Comparison of ENCODE assay signal across 8 cellular contexts in the genomic region with DNA sequence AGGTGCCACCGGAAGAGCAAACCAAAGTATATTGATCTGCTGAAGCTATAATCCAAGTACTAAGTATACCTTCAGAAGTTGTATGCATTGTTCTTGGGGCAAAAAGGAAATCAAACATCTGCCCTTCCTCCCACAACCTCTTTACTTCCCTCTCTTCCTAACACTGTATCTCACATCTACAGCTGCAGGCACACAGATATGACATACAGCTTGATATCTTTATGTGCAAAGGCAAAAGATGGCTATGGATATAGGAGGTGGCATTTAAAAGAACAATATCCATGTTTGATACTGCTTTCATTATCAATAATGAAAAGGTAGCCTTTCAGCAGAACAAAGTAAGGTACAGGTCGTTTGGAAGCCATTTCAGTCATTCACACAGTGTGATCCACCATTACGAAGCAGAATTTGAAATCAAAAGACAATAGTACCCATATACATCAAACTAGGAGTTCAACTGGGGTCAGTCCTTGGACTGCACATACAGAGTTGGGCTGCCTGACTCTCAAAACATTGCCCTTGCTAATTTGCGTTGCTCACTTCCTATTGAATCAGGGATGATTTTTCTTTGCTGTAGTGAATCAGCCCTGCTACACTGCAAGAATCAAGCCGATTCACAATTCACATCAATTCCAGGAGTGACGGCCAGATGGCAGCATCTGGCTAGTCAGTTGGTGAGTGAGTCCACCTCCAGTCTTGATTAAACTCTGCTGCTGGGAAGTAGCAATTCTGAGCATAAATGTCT. TPM values are rescaled to one million over a fixed set of nuclear protein-coding genes. Genes with fewer than 3 reads are reported as not detected.
DNase-seq lines count a peak whose midpoint lies in the region; ATAC-seq and TF ChIP-seq lines count a peak whose summit lies in the region.

No MANE protein-coding gene starts in this region.

- WGBS in psoas muscle, 3 donors, result 35 to 37% (median 35%) methylated on average over 6 of the region's 6 CpGs

- H3K27me3 ChIP-seq in cardiac muscle cell, result no peaks in the 10 kb centered on the region
- no peaks in the 10 kb centered on the region for H3K27me3 ChIP-seq in psoas muscle (ENCODE audit: insufficient read depth in 3 of 3, low read length in 2 of 3)

- ATAC-seq in SK-N-SH treated with all-trans-retinoic acid at 6 μM for 48 hours (peak; percentile 96), psoas muscle (peak; percentile 49 to 84 (median 67)), HG03139 (IDR thresholded peaks at IDR 0.05; ENCODE audit: unreplicated experiment) (no peak), GM21447 (IDR thresholded peaks at IDR 0.05; ENCODE audit: unreplicated experiment) (no peak)

- intact Hi-C loops in psoas muscle (cut with DNase I), result loop anchor here (1.0 to 10.0 kb wide), 5 partner anchors 158 to 345 kb away; a partner anchor contains a TSS

- TF ChIP-seq CTCF in cardiac muscle cell (IDR thresholded peaks at IDR 0.05; ENCODE audit: low read depth, low read length) (peak; percentile 84), psoas muscle (IDR thresholded peaks at IDR 0.05) (peak; percentile 68)

- H3K4me3 ChIP-seq in cardiac muscle cell (no peak overlapping the region), psoas muscle (no peak overlapping the region)

- no peaks in the 10 kb centered on the region for H3K36me3 ChIP-seq in cardiac muscle cell
- no peaks in the 10 kb centered on the region for H3K36me3 ChIP-seq in psoas muscle (ENCODE audit: insufficient read depth in 1 of 2, low read depth in 1 of 2)

- DNase-seq in GDM1 (lab: John Stamatoyannopoulos, UW) (peak; percentile 65), HuH-7 (ENCODE audit: low spot score) (peak; percentile 64), cardiac muscle cell (ENCODE audit: low read depth in 1 of 2, low spot score in 1 of 2) (peak; percentile 68 to 85), psoas muscle (peak in 1 of 2 donors; percentile 49)
- peak; percentile 60 for DNase-seq in activated naive CD4-positive, alpha-beta T cell treated with anti-CD3 and anti-CD28 coated beads, Interleukin-2, amount 50 U/mL, for 16 hours

- no peak overlapping the region for H3K27ac ChIP-seq in cardiac muscle cell
- no peak overlapping the region for H3K27ac ChIP-seq in psoas muscle

- H3K4me1 ChIP-seq in cardiac muscle cell (ENCODE audit: low read depth) (no peaks in the 10 kb centered on the region), psoas muscle (no peaks in the 10 kb centered on the region)

- H3K9me3 ChIP-seq in cardiac muscle cell (ENCODE audit: low read depth), result no peaks in the 10 kb centered on the region
- no peaks in the 10 kb centered on the region for H3K9me3 ChIP-seq in psoas muscle

TF ChIP-seq in SK-N-SH treated with all-trans-retinoic acid at 6 μM for 48 hours, 23 proteins besides CTCF, POLR2A, EP300 and RAD21:
- TF ChIP-seq, protein P1, sequence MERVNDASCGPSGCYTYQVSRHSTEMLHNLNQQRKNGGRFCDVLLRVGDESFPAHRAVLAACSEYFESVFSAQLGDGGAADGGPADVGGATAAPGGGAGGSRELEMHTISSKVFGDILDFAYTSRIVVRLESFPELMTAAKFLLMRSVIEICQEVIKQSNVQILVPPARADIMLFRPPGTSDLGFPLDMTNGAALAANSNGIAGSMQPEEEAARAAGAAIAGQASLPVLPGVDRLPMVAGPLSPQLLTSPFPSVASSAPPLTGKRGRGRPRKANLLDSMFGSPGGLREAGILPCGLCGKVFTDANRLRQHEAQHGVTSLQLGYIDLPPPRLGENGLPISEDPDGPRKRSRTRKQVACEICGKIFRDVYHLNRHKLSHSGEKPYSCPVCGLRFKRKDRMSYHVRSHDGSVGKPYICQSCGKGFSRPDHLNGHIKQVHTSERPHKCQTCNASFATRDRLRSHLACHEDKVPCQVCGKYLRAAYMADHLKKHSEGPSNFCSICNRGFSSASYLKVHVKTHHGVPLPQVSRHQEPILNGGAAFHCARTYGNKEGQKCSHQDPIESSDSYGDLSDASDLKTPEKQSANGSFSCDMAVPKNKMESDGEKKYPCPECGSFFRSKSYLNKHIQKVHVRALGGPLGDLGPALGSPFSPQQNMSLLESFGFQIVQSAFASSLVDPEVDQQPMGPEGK (CRISPR knock-in tag; IDR thresholded peaks at IDR 0.05; ENCODE audit: borderline replicate concordance), result no peak
- TF ChIP-seq ZC3H10 (CRISPR knock-in tag; IDR thresholded peaks at IDR 0.05) (no peak), ARNTL (CRISPR knock-in tag; IDR thresholded peaks at IDR 0.05; ENCODE audit: borderline replicate concordance, low read depth) (no peak), GLIS3 (CRISPR knock-in tag; IDR thresholded peaks at IDR 0.05) (no peak), ISL1 (CRISPR knock-in tag; IDR thresholded peaks at IDR 0.05) (no peak), OSR1 (CRISPR knock-in tag; IDR thresholded peaks at IDR 0.05) (no peak), TOX (CRISPR knock-in tag; IDR thresholded peaks at IDR 0.05; ENCODE audit: borderline replicate concordance) (no peak)
- TF ChIP-seq, protein P2, sequence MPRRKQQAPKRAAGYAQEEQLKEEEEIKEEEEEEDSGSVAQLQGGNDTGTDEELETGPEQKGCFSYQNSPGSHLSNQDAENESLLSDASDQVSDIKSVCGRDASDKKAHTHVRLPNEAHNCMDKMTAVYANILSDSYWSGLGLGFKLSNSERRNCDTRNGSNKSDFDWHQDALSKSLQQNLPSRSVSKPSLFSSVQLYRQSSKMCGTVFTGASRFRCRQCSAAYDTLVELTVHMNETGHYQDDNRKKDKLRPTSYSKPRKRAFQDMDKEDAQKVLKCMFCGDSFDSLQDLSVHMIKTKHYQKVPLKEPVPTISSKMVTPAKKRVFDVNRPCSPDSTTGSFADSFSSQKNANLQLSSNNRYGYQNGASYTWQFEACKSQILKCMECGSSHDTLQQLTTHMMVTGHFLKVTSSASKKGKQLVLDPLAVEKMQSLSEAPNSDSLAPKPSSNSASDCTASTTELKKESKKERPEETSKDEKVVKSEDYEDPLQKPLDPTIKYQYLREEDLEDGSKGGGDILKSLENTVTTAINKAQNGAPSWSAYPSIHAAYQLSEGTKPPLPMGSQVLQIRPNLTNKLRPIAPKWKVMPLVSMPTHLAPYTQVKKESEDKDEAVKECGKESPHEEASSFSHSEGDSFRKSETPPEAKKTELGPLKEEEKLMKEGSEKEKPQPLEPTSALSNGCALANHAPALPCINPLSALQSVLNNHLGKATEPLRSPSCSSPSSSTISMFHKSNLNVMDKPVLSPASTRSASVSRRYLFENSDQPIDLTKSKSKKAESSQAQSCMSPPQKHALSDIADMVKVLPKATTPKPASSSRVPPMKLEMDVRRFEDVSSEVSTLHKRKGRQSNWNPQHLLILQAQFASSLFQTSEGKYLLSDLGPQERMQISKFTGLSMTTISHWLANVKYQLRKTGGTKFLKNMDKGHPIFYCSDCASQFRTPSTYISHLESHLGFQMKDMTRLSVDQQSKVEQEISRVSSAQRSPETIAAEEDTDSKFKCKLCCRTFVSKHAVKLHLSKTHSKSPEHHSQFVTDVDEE (CRISPR knock-in tag; IDR thresholded peaks at IDR 0.05), result no peak

RNA-seq across cellular contexts. Expression of a gene that starts 8.9 kb away (rescaled TPM):
- total RNA-seq in cardiac muscle cell, result 0.83 and 3.8 TPM in 2 replicates
- polyA plus RNA-seq in cardiac muscle cell, result 2.1 and 2.7 TPM in 2 replicates
- 1 to 10 TPM; 1.3 to 6.5 (median 1.8) TPM for total RNA-seq in psoas muscle
- polyA plus RNA-seq in psoas muscle, result 1 to 10 TPM; 3.5 to 4.8 (median 3.5) TPM

RNA-seq across cellular contexts. Expression of a gene that starts 13.1 kb away (rescaled TPM):
- total RNA-seq in cardiac muscle cell (9.1 and 9.6 TPM in 2 replicates), psoas muscle (10 to 100 TPM in 1 of 4 donors, 1 to 10 TPM in 2, under 1 TPM in 1; 0.77 to 11.1 (median 4.2) TPM)
- polyA plus RNA-seq in cardiac muscle cell (7.2 and 12.4 TPM in 2 replicates), psoas muscle (10 to 100 TPM in 1 of 3 donors, 1 to 10 TPM in 2; 7.6 to 10.7 (median 8.6) TPM)

RNA-seq across cellular contexts. Expression of a gene that starts 48.2 kb away (rescaled TPM):
- total RNA-seq in cardiac muscle cell (not detected in 2 replicates), psoas muscle (not detected)
- polyA plus RNA-seq in cardiac muscle cell (0.15 and 0.25 TPM in 2 replicates), psoas muscle (under 1 TPM in 1 of 3 donors, not detected in 2; 0.03 TPM)

RNA-seq across cellular contexts. Expression of a gene that starts 56.0 kb away (rescaled TPM):
- not detected in 2 replicates for total RNA-seq in cardiac muscle cell
- not detected in 2 replicates for polyA plus RNA-seq in cardiac muscle cell
- total RNA-seq in psoas muscle, result not detected
- not detected for polyA plus RNA-seq in psoas muscle

Comparison
In these comparisons a context has a peak if more than half of its experiments do, and no peak if none do; other contexts are left out.
1. ATAC-seq: peak in SK-N-SH treated with all-trans-retinoic acid at 6 μM for 48 hours (single experiment) and psoas muscle (4 of 4); none in HG03139 (single experiment) and GM21447 (single experiment).